Comparison of ENCODE assay signal across 35 cellular contexts in genomic region chr3:40752492-40752891, GRCh38.
"Had no signal": no experiment of that assay in that cellular context is flagged by ENCODE, and none has a peak within 500 bp of the region (broad histone marks: within the 10 kb centered on the region; RNA-seq: fewer than 3 reads in every experiment).

No MANE protein-coding gene starts in this region.

- H3K4me3 Mint-ChIP-seq: activated B cell treated with CpG ODN at 0.5 μM for 24 hours; activated CD4-positive, alpha-beta memory T cell treated with anti-CD3 and anti-CD28 coated beads for 36 hours; activated CD4-positive, alpha-beta T cell treated with anti-CD3 and anti-CD28 coated beads, Interleukin-2, amount 10 ng/mL, durations not matched to agents 24 days and 14 days; activated CD8-positive, alpha-beta T cell treated with anti-CD3 and anti-CD28 coated beads for 36 hours; activated naive CD4-positive, alpha-beta T cell treated with anti-CD3 and anti-CD28 coated beads for 36 hours; activated naive CD8-positive, alpha-beta T cell treated with anti-CD3 and anti-CD28 coated beads for 36 hours; activated T-cell treated with anti-CD3 and anti-CD28 coated beads, Interleukin-2, amount 50 U/mL, for 4 hours; activated T-cell treated with anti-CD3 and anti-CD28 coated beads, Interleukin-2, amount 50 U/mL, for 72 hours; activated T-helper 1 cell treated with anti-CD3 and anti-CD28 coated beads, Interleukin-12 subunit alpha, Interleukin-12 subunit beta, Interleukin-2, Interleukin-4 antibody, amounts not matched to agents 30 ng/mL and 10 ng/mL and 1 ng/mL, durations not matched to agents 14 hours and 24 hours and 36 hours; activated T-helper 17 cell treated with anti-CD3 and anti-CD28 coated beads, Interleukin-2, amount 50 U/mL, for 72 hours; T-helper 1 cell treated with Interleukin-12 subunit alpha and Interleukin-12 subunit beta and Interleukin-4 antibody, amounts not matched to agents 30 μg/mL and 1 μg/mL, for 36 hours; T-helper 2 cell treated with Interferon-gamma antibody and Interleukin-4, amounts not matched to agents 5 μg/mL and 100 μg/mL, for 36 hours had no signal

- H3K4me1 ChIP-seq: adrenal gland, body of pancreas, breast epithelium had no signal

- H3K4me1 Mint-ChIP-seq: activated B cell treated with CpG ODN at 0.5 μM for 24 hours; activated CD4-positive, alpha-beta T cell treated with anti-CD3 and anti-CD28 coated beads, Interleukin-2, amount 10 ng/mL, durations not matched to agents 24 days and 14 days; activated naive CD8-positive, alpha-beta T cell treated with anti-CD3 and anti-CD28 coated beads for 36 hours; activated T-helper 17 cell treated with anti-CD3 and anti-CD28 coated beads, Interleukin-2, amount 50 U/mL, for 72 hours had no signal

- ATAC-seq: activated CD8-positive, alpha-beta T cell treated with anti-CD3 and anti-CD28 coated beads for 36 hours; activated naive CD4-positive, alpha-beta T cell treated with anti-CD3 and anti-CD28 coated beads, Interleukin-2, amount 50 U/mL, for 72 hours; activated T-cell treated with anti-CD3 and anti-CD28 coated beads, Interleukin-2, amount 50 U/mL, for 4 hours; activated T-cell treated with anti-CD3 and anti-CD28 coated beads, Interleukin-2, amount 50 U/mL, for 72 hours; activated T-helper 17 cell treated with anti-CD3 and anti-CD28 coated beads, Interleukin-2, amount 50 U/mL, for 72 hours; body of pancreas had no signal

- H3K9me3 Mint-ChIP-seq: activated B cell treated with CpG ODN at 0.5 μM for 24 hours; activated CD4-positive, alpha-beta memory T cell treated with anti-CD3 and anti-CD28 coated beads for 36 hours; activated CD4-positive, alpha-beta T cell treated with anti-CD3 and anti-CD28 coated beads, Interleukin-2, amount 10 ng/mL, durations not matched to agents 24 days and 14 days; activated CD8-positive, alpha-beta T cell treated with anti-CD3 and anti-CD28 coated beads for 36 hours; activated naive CD4-positive, alpha-beta T cell treated with anti-CD3 and anti-CD28 coated beads for 36 hours; activated naive CD8-positive, alpha-beta T cell treated with anti-CD3 and anti-CD28 coated beads for 36 hours; activated T-cell treated with anti-CD3 and anti-CD28 coated beads, Interleukin-2, amount 50 U/mL, for 4 hours; activated T-helper 1 cell treated with anti-CD3 and anti-CD28 coated beads, Interleukin-12 subunit alpha, Interleukin-12 subunit beta, Interleukin-2, Interleukin-4 antibody, amounts not matched to agents 30 ng/mL and 10 ng/mL and 1 ng/mL, durations not matched to agents 14 hours and 24 hours and 36 hours; activated T-helper 17 cell treated with anti-CD3 and anti-CD28 coated beads, Interleukin-2, amount 50 U/mL, for 72 hours; T-helper 1 cell treated with Interleukin-12 subunit alpha and Interleukin-12 subunit beta and Interleukin-4 antibody, amounts not matched to agents 30 μg/mL and 1 μg/mL, for 36 hours; T-helper 2 cell treated with Interferon-gamma antibody and Interleukin-4, amounts not matched to agents 5 μg/mL and 100 μg/mL, for 36 hours had no signal

- H3K27me3 Mint-ChIP-seq: activated CD4-positive, alpha-beta T cell treated with anti-CD3 and anti-CD28 coated beads, Interleukin-2, amount 10 ng/mL, durations not matched to agents 24 days and 14 days had no signal

- H3K27me3 ChIP-seq: adrenal gland, body of pancreas, brain microvascular endothelial cell, breast epithelium had no signal

- H3K27ac ChIP-seq: adrenal gland, body of pancreas, brain microvascular endothelial cell, breast epithelium, VCaP had no signal

- H3K4me3 ChIP-seq: adrenal gland, body of pancreas, breast epithelium had no signal

- H3K36me3 Mint-ChIP-seq: activated CD4-positive, alpha-beta memory T cell treated with anti-CD3 and anti-CD28 coated beads for 36 hours; activated naive CD4-positive, alpha-beta T cell treated with anti-CD3 and anti-CD28 coated beads, Interleukin-2, amount 50 U/mL, for 72 hours; activated naive CD8-positive, alpha-beta T cell treated with anti-CD3 and anti-CD28 coated beads for 36 hours had no signal

- H3K9me3 ChIP-seq: adrenal gland, body of pancreas, breast epithelium had no signal

- DNase-seq: activated B cell treated with CpG ODN at 0.5 μM for 24 hours; activated CD4-positive, alpha-beta memory T cell treated with anti-CD3 and anti-CD28 coated beads for 36 hours; activated CD4-positive, alpha-beta T cell treated with anti-CD3 and anti-CD28 coated beads for 4 hours; activated CD4-positive, alpha-beta T cell treated with anti-CD3 and anti-CD28 coated beads, Interleukin-2, amount 10 ng/mL, durations not matched to agents 24 days and 14 days; activated CD4-positive, alpha-beta T cell treated with anti-CD3 and anti-CD28 coated beads, Interleukin-2, amount 50 U/mL, for 1 hour; activated CD4-positive, alpha-beta T cell treated with anti-CD3 and anti-CD28 coated beads, Interleukin-2, amount 50 U/mL, for 4 hours; activated CD4-positive, CD25-positive, alpha-beta regulatory T cell treated with anti-CD3 and anti-CD28 coated beads, Interleukin-2, amount 50 U/mL, for 72 hours; activated CD8-positive, alpha-beta memory T cell treated with anti-CD3 and anti-CD28 coated beads, Interleukin-2, amount 50 U/mL, for 4 hours; activated CD8-positive, alpha-beta T cell treated with anti-CD3 and anti-CD28 coated beads for 36 hours; activated effector memory CD4-positive, alpha-beta T cell treated with anti-CD3 and anti-CD28 coated beads, Interleukin-2, amount 50 U/mL, for 16 hours; activated gamma-delta T cell treated with Interleukin-2 at 50 U/mL for 16 hours; activated naive CD4-positive, alpha-beta T cell; activated naive CD4-positive, alpha-beta T cell treated with anti-CD3 and anti-CD28 coated beads for 36 hours; activated naive CD4-positive, alpha-beta T cell treated with anti-CD3 and anti-CD28 coated beads, Interleukin-2, amount 50 U/mL, for 16 hours; activated naive CD8-positive, alpha-beta T cell treated with anti-CD3 and anti-CD28 coated beads for 36 hours; activated T-cell treated with anti-CD3 and anti-CD28 coated beads for 4 hours; activated T-cell treated with anti-CD3 and anti-CD28 coated beads, Interleukin-2, amount 50 U/mL, for 1 hour; activated T-cell treated with anti-CD3 and anti-CD28 coated beads, Interleukin-2, amount 50 U/mL, for 4 hours; activated T-cell treated with anti-CD3 and anti-CD28 coated beads, Interleukin-2, amount 50 U/mL, for 72 hours; adrenal gland; amniotic stem cell; aorta; body of pancreas; brain microvascular endothelial cell; central memory CD4-positive, alpha-beta T cell; T-helper 1 cell; T-helper 2 cell; T-helper 9 cell had no signal

- H3K36me3 ChIP-seq: adrenal gland, brain microvascular endothelial cell, breast epithelium had no signal

- H3K27ac Mint-ChIP-seq: activated B cell treated with CpG ODN at 0.5 μM for 24 hours; activated CD4-positive, alpha-beta memory T cell treated with anti-CD3 and anti-CD28 coated beads for 36 hours; activated CD4-positive, alpha-beta T cell treated with anti-CD3 and anti-CD28 coated beads, Interleukin-2, amount 10 ng/mL, durations not matched to agents 24 days and 14 days; activated CD8-positive, alpha-beta T cell treated with anti-CD3 and anti-CD28 coated beads for 36 hours; activated naive CD4-positive, alpha-beta T cell treated with anti-CD3 and anti-CD28 coated beads for 36 hours; activated naive CD4-positive, alpha-beta T cell treated with anti-CD3 and anti-CD28 coated beads, Interleukin-2, amount 50 U/mL, for 72 hours; activated naive CD8-positive, alpha-beta T cell treated with anti-CD3 and anti-CD28 coated beads for 36 hours; activated T-cell treated with anti-CD3 and anti-CD28 coated beads, Interleukin-2, amount 50 U/mL, for 72 hours; activated T-helper 1 cell treated with anti-CD3 and anti-CD28 coated beads, Interleukin-12 subunit alpha, Interleukin-12 subunit beta, Interleukin-2, Interleukin-4 antibody, amounts not matched to agents 30 ng/mL and 10 ng/mL and 1 ng/mL, durations not matched to agents 14 hours and 24 hours and 36 hours; activated T-helper 17 cell treated with anti-CD3 and anti-CD28 coated beads, Interleukin-2, amount 50 U/mL, for 72 hours; T-helper 1 cell treated with Interleukin-12 subunit alpha and Interleukin-12 subunit beta and Interleukin-4 antibody, amounts not matched to agents 30 μg/mL and 1 μg/mL, for 36 hours; T-helper 2 cell treated with Interferon-gamma antibody and Interleukin-4, amounts not matched to agents 5 μg/mL and 100 μg/mL, for 36 hours had no signal
